6 cellular contexts compared by ENCODE assay signal in genomic region chr11:61248071-61248470, GRCh38. TPM values are rescaled to one million over a fixed set of nuclear protein-coding genes. Genes with fewer than 3 reads are reported as not detected.
"Had no signal": no experiment of that assay in that cellular context is flagged by ENCODE, and none has a peak within 500 bp of the region (broad histone marks: within the 10 kb centered on the region; RNA-seq: fewer than 3 reads in every experiment).

No MANE protein-coding gene starts in this region.

RNA-seq across cellular contexts. Expression of gene PGA5, which starts 7.1 kb away (rescaled TPM):
- total RNA-seq: suprapubic skin, temporal lobe, thoracic aorta, ureter, uterus, vagina had no signal

RNA-seq across cellular contexts. Expression of gene PGA4, which starts 25.9 kb away (rescaled TPM):
- total RNA-seq: ureter had no signal

RNA-seq across cellular contexts. Expression of gene PGA3, which starts 44.8 kb away (rescaled TPM):
- total RNA-seq: ureter had no signal
